In the genomic region with DNA sequence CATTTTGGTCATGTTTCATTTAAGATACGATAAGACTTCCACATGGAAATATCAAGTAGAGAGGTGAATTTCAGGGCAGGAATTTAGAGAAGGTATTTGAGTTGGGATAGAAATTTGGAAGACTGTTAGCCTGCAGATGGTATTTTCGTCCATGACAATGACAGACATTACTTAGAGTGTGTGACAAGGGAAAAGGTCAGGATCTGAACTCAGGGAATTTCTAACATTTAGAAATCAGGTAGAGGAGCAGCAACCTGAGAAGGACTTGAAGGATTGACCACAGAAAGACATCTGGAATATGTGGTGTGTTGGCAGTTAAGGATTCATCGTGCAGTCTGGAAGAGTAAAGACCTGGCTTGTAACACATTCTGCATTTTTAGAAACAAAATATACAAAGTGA, we compare ENCODE assay signal across 18 cellular contexts. TPM values are rescaled to one million over a fixed set of nuclear protein-coding genes. Genes with fewer than 3 reads are reported as not detected.
DNase-seq lines count a peak whose midpoint lies in the region; ATAC-seq and TF ChIP-seq lines count a peak whose summit lies in the region.
"Had no signal": no experiment of that assay in that cellular context is flagged by ENCODE, and none has a peak within 500 bp of the region (broad histone marks: within the 10 kb centered on the region; RNA-seq: fewer than 3 reads in every experiment).

No MANE protein-coding gene starts in this region.

- no peak overlapping the region for H3K27ac Mint-ChIP-seq in immature natural killer cell
- H3K27ac Mint-ChIP-seq in stimulated activated naive B cell treated with anti-CD40 and anti-IgM and Interleukin-4, amounts not matched to agents 10 μg/mL and 1 μg/mL and 100 μg/mL, for 72 hours = no peak overlapping the region
- H3K27ac Mint-ChIP-seq in activated T-cell treated with anti-CD3 and anti-CD28 coated beads, Interleukin-2, amount 50 U/mL, for 72 hours = no peak overlapping the region
- H3K27ac Mint-ChIP-seq: activated CD8-positive, alpha-beta T cell treated with anti-CD3 and anti-CD28 coated beads for 36 hours; H9; T-helper 17 cell; type B pancreatic cell had no signal

- no peaks in the 10 kb centered on the region for H3K9me3 ChIP-seq in OCI-LY3 (ENCODE audit: insufficient read depth, low read length)
- H3K9me3 ChIP-seq: Caco-2 had no signal

- H2AFZ ChIP-seq in ACC112 (ENCODE audit: low read length, unreplicated experiment) (peak overlapping the region; percentile 2), OCI-LY3 (ENCODE audit: low read depth, low read length) (no peak overlapping the region)

- no peak overlapping the region for H3K4me3 Mint-ChIP-seq in activated T-cell treated with anti-CD3 and anti-CD28 coated beads, Interleukin-2, amount 50 U/mL, for 4 hours
- H3K4me3 Mint-ChIP-seq in immature natural killer cell = no peak overlapping the region
- H3K4me3 Mint-ChIP-seq in stimulated activated naive B cell treated with anti-CD40 and anti-IgM and Interleukin-4, amounts not matched to agents 10 μg/mL and 1 μg/mL and 100 μg/mL, for 72 hours = no peak overlapping the region
- H3K4me3 Mint-ChIP-seq in activated T-cell treated with anti-CD3 and anti-CD28 coated beads, Interleukin-2, amount 50 U/mL, for 72 hours = no peak overlapping the region
- H3K4me3 Mint-ChIP-seq: activated CD8-positive, alpha-beta T cell treated with anti-CD3 and anti-CD28 coated beads for 36 hours; H9; T-helper 17 cell; type B pancreatic cell had no signal

- H3K27ac ChIP-seq in ACC112 (ENCODE audit: low read depth, low read length) = no peak overlapping the region
- peak overlapping the region; percentile 12 for H3K27ac ChIP-seq in OCI-LY3 (ENCODE audit: low read length)

- H3K4me3 ChIP-seq in ACC112 (ENCODE audit: low read depth, low read length) = no peak overlapping the region
- no peak overlapping the region for H3K4me3 ChIP-seq in OCI-LY3 (ENCODE audit: low read length)
- no peak overlapping the region for H3K4me3 ChIP-seq in fibroblast of mammary gland (ENCODE audit: control insufficient read depth, low read depth, low read length)

- no peaks in the 10 kb centered on the region; the same call in 1 of the 2 replicates for H3K36me3 ChIP-seq in ACC112 (ENCODE audit: insufficient read depth, low read length)
- H3K36me3 ChIP-seq in OCI-LY3 (replicated peaks; ENCODE audit: low read depth, low read length) = peaks cover 8% of the 10 kb centered on the region

- peak; percentile 32 for ATAC-seq in GM18517 (IDR thresholded peaks at IDR 0.05; ENCODE audit: unreplicated experiment)
- no peak for ATAC-seq in activated T-cell treated with anti-CD3 and anti-CD28 coated beads, Interleukin-2, amount 50 U/mL, for 4 hours
- no peak for ATAC-seq in stimulated activated naive B cell treated with anti-CD40 and anti-IgM and Interleukin-4, amounts not matched to agents 10 μg/mL and 1 μg/mL and 100 μg/mL, for 72 hours (replicated peaks)
- ATAC-seq in activated T-cell treated with anti-CD3 and anti-CD28 coated beads, Interleukin-2, amount 50 U/mL, for 72 hours (replicated peaks in 1 of 2) = no peak

- H3K27me3 Mint-ChIP-seq in activated T-cell treated with anti-CD3 and anti-CD28 coated beads, Interleukin-2, amount 50 U/mL, for 4 hours (ENCODE audit: low read depth) = no peaks in the 10 kb centered on the region
- H3K27me3 Mint-ChIP-seq in immature natural killer cell (ENCODE audit: low read depth in 3 of 3) = no peaks in the 10 kb centered on the region
- H3K27me3 Mint-ChIP-seq in stimulated activated naive B cell treated with anti-CD40 and anti-IgM and Interleukin-4, amounts not matched to agents 10 μg/mL and 1 μg/mL and 100 μg/mL, for 72 hours = no peaks in the 10 kb centered on the region
- H3K27me3 Mint-ChIP-seq in activated T-cell treated with anti-CD3 and anti-CD28 coated beads, Interleukin-2, amount 50 U/mL, for 72 hours (ENCODE audit: low read depth) = no peaks in the 10 kb centered on the region
- H3K27me3 Mint-ChIP-seq: activated CD8-positive, alpha-beta T cell treated with anti-CD3 and anti-CD28 coated beads for 36 hours; T-helper 17 cell; type B pancreatic cell had no signal

- peaks cover under 1% of the 10 kb centered on the region for H3K9me3 Mint-ChIP-seq in activated T-cell treated with anti-CD3 and anti-CD28 coated beads, Interleukin-2, amount 50 U/mL, for 4 hours
- no peaks in the 10 kb centered on the region for H3K9me3 Mint-ChIP-seq in immature natural killer cell
- peaks cover 0 to 6% of the 10 kb centered on the region in 2 donors for H3K9me3 Mint-ChIP-seq in stimulated activated naive B cell treated with anti-CD40 and anti-IgM and Interleukin-4, amounts not matched to agents 10 μg/mL and 1 μg/mL and 100 μg/mL, for 72 hours
- peaks cover 0 to 4% of the 10 kb centered on the region in 2 donors for H3K9me3 Mint-ChIP-seq in activated T-cell treated with anti-CD3 and anti-CD28 coated beads, Interleukin-2, amount 50 U/mL, for 72 hours
- H3K9me3 Mint-ChIP-seq: type B pancreatic cell had no signal

- H3K27me3 ChIP-seq in ACC112 (ENCODE audit: insufficient read depth, low read length) (no peaks in the 10 kb centered on the region), OCI-LY3 (ENCODE audit: low read depth, low read length) (no peaks in the 10 kb centered on the region)

- no peak overlapping the region for H3K9ac ChIP-seq in OCI-LY3 (ENCODE audit: low read length)

- peak; percentile 12 for DNase-seq in fibroblast of mammary gland (ENCODE audit: low read depth)
- no peak for DNase-seq in activated T-cell treated with anti-CD3 and anti-CD28 coated beads, Interleukin-2, amount 50 U/mL, for 4 hours
- DNase-seq in immature natural killer cell = no peak
- no peak for DNase-seq in stimulated activated naive B cell treated with anti-CD40 and anti-IgM and Interleukin-4, amounts not matched to agents 10 μg/mL and 1 μg/mL and 100 μg/mL, for 72 hours
- no peak for DNase-seq in activated T-cell treated with anti-CD3 and anti-CD28 coated beads, Interleukin-2, amount 50 U/mL, for 72 hours
- DNase-seq: activated CD4-positive, alpha-beta T cell treated with anti-CD3 and anti-CD28 coated beads for 1 hour; activated CD8-positive, alpha-beta T cell treated with anti-CD3 and anti-CD28 coated beads for 36 hours; activated effector memory CD4-positive, alpha-beta T cell treated with anti-CD3 and anti-CD28 coated beads, Interleukin-2, amount 50 U/mL, for 16 hours; H9; NCI-H2081 treated with DMSO at 0.1 percent for 48 hours; stimulated activated CD4-positive, alpha-beta T cell treated with anti-CD3 and anti-CD28 coated beads, Interleukin-12 subunit alpha, Interleukin-12 subunit beta, amount 100 ng/mL, for 4 hours; stimulated activated CD4-positive, alpha-beta T cell treated with anti-CD3 and anti-CD28 coated beads, Interleukin-4, amount 100 ng/mL, for 1 hour; T-helper 17 cell had no signal

- peaks cover 8% of the 10 kb centered on the region; the same call in 1 of the 2 replicates for H4K20me1 ChIP-seq in OCI-LY3 (ENCODE audit: insufficient read depth, low read length)

- H3K4me1 Mint-ChIP-seq in activated T-cell treated with anti-CD3 and anti-CD28 coated beads, Interleukin-2, amount 50 U/mL, for 4 hours (ENCODE audit: low read depth) = no peaks in the 10 kb centered on the region
- H3K4me1 Mint-ChIP-seq in immature natural killer cell = peaks cover 0 to 15% of the 10 kb centered on the region in 2 donors
- H3K4me1 Mint-ChIP-seq in stimulated activated naive B cell treated with anti-CD40 and anti-IgM and Interleukin-4, amounts not matched to agents 10 μg/mL and 1 μg/mL and 100 μg/mL, for 72 hours = peaks cover 10 to 22% of the 10 kb centered on the region in 2 donors
- peaks cover 6% of the 10 kb centered on the region for H3K4me1 Mint-ChIP-seq in activated T-cell treated with anti-CD3 and anti-CD28 coated beads, Interleukin-2, amount 50 U/mL, for 72 hours (ENCODE audit: low read depth)
- H3K4me1 Mint-ChIP-seq: H9 had no signal

- H3K36me3 Mint-ChIP-seq in activated T-cell treated with anti-CD3 and anti-CD28 coated beads, Interleukin-2, amount 50 U/mL, for 4 hours (ENCODE audit: insufficient read depth) = peaks cover 11% of the 10 kb centered on the region
- peaks cover 2 to 6% (median 3%) of the 10 kb centered on the region in 3 donors for H3K36me3 Mint-ChIP-seq in immature natural killer cell
- H3K36me3 Mint-ChIP-seq in stimulated activated naive B cell treated with anti-CD40 and anti-IgM and Interleukin-4, amounts not matched to agents 10 μg/mL and 1 μg/mL and 100 μg/mL, for 72 hours = peaks cover 7 to 14% of the 10 kb centered on the region in 2 donors
- peaks cover 4 to 7% of the 10 kb centered on the region in 2 donors for H3K36me3 Mint-ChIP-seq in activated T-cell treated with anti-CD3 and anti-CD28 coated beads, Interleukin-2, amount 50 U/mL, for 72 hours (ENCODE audit: insufficient read depth in 2 of 2)

- TF ChIP-seq CTCF in OCI-LY3 (IDR thresholded peaks at IDR 0.05; ENCODE audit: low read depth, low read length) (no peak), fibroblast of mammary gland (conservative IDR thresholded peaks at IDR 0.05; ENCODE audit: control insufficient read depth, insufficient read depth, low read depth, low read length) (no peak)

- H3K4me1 ChIP-seq in ACC112 (ENCODE audit: control insufficient read depth, insufficient read depth, low read length, unreplicated experiment) = peaks cover 12% of the 10 kb centered on the region
- peaks cover 55% of the 10 kb centered on the region for H3K4me1 ChIP-seq in OCI-LY3 (ENCODE audit: low read length)
- H3K4me1 ChIP-seq: Caco-2 had no signal

- H3K79me2 ChIP-seq in ACC112 (ENCODE audit: control insufficient read depth, insufficient read depth, low read length, unreplicated experiment) (no peaks in the 10 kb centered on the region), OCI-LY3 (ENCODE audit: low read length) (peaks cover 34% of the 10 kb centered on the region)

- peak overlapping the region; percentile 6 for H3K4me2 ChIP-seq in OCI-LY3 (ENCODE audit: low read length)

RNA-seq across cellular contexts. Expression of gene RABGAP1L, which starts 57.9 kb away (rescaled TPM):
- total RNA-seq in activated T-cell treated with anti-CD3 and anti-CD28 coated beads, Interleukin-2, amount 50 U/mL, for 4 hours = 10 to 100 TPM; 16.9 to 23.2 (median 22.3) TPM
- polyA plus RNA-seq in immature natural killer cell = 100 to 1,000 TPM in 1 of 3 donors, 10 to 100 TPM in 2; 80.2 to 114 (median 86.8) TPM
- 10 to 100 TPM; 36.7 to 42.0 TPM for total RNA-seq in activated T-cell treated with anti-CD3 and anti-CD28 coated beads, Interleukin-2, amount 50 U/mL, for 72 hours
